ENCODE assay signal across 31 cellular contexts in the genomic region with DNA sequence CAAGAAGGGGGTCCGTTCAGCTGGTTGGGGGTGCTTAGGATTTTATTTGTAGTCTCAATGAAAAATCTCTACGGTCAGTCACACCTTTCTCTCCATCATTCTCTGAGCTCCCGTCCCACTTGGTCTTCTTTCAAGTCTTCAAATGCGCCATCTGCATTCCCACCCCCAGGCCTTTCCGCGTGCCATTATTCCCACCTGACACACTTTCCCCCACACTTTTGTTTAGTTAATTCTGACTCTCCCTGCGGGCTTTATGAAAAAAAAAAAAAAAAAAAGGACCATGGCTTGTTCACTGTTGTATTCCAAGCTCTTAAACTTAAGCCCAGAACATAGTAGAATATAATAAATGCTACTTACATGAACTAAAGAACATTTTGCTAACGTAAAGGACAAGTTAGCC. TPM values are rescaled to one million over a fixed set of nuclear protein-coding genes. Genes with fewer than 3 reads are reported as not detected.
"Had no signal": no experiment of that assay in that cellular context is flagged by ENCODE, and none has a peak within 500 bp of the region (broad histone marks: within the 10 kb centered on the region; RNA-seq: fewer than 3 reads in every experiment).

No MANE protein-coding gene starts in this region.

- H3K27ac ChIP-seq: colonic mucosa, epithelial cell of prostate, esophagus squamous epithelium, gastrocnemius medialis, heart right ventricle, left lung had no signal

- ATAC-seq: effector memory CD8-positive, alpha-beta T cell; esophagus mucosa; gastrocnemius medialis; heart right ventricle; left cardiac atrium; left lung; left ventricle myocardium superior; mucosa of descending colon had no signal

- H3K9me3 ChIP-seq: colonic mucosa, esophagus squamous epithelium, gastrocnemius medialis, mucosa of descending colon had no signal

- H3K27me3 ChIP-seq: colonic mucosa, esophagus squamous epithelium, gastrocnemius medialis, heart right ventricle, left lung had no signal

- H3K4me1 ChIP-seq: colonic mucosa, esophagus squamous epithelium, gastrocnemius medialis, heart right ventricle, left lung had no signal

- H3K36me3 ChIP-seq: colonic mucosa, esophagus squamous epithelium, gastrocnemius medialis, heart right ventricle, left lung had no signal

- DNase-seq: colonic mucosa; cortex of kidney; effector CD8-positive, alpha-beta T cell; effector memory CD8-positive, alpha-beta T cell; endodermal cell; erythroblast; esophagus squamous epithelium; foreskin fibroblast; foreskin melanocyte; gastrocnemius medialis; glutamatergic neuron; head of caudate nucleus; heart right ventricle; hippocampal formation; left cardiac atrium; left lung; left ventricle myocardium superior; mesenchymal stem cell; mucosa of descending colon had no signal

- H3K4me3 ChIP-seq: colonic mucosa, esophagus squamous epithelium, gastrocnemius medialis, heart right ventricle, left lung, lung, mucosa of descending colon had no signal

RNA-seq across cellular contexts. Expression of a gene that starts 11.7 kb away (rescaled TPM):
- total RNA-seq: chondrocyte, colonic mucosa, dermis microvascular lymphatic vessel endothelial cell, endodermal cell, esophagus mucosa, esophagus squamous epithelium, gastrocnemius medialis, glomerular endothelial cell, heart right ventricle, kidney epithelial cell, left cardiac atrium, left lung, left ventricle myocardium superior, lower leg skin, lung, mesenteric fat pad, mesothelial cell of epicardium, mucosa of descending colon, myocyte had no signal
- polyA plus RNA-seq: heart right ventricle, keratinocyte, lung had no signal

RNA-seq across cellular contexts. Expression of a gene that starts 22.9 kb away (rescaled TPM):
- total RNA-seq: chondrocyte, colonic mucosa, dermis microvascular lymphatic vessel endothelial cell, endodermal cell, esophagus mucosa, esophagus squamous epithelium, gastrocnemius medialis, glomerular endothelial cell, heart right ventricle, kidney epithelial cell, left cardiac atrium, left lung, left ventricle myocardium superior, lung, mesenteric fat pad, mesothelial cell of epicardium, mucosa of descending colon, myocyte had no signal
- polyA plus RNA-seq: heart right ventricle, keratinocyte, lung had no signal

RNA-seq across cellular contexts. Expression of a gene that starts 34.9 kb away (rescaled TPM):
- total RNA-seq: chondrocyte, colonic mucosa, dermis microvascular lymphatic vessel endothelial cell, endodermal cell, esophagus mucosa, esophagus squamous epithelium, gastrocnemius medialis, glomerular endothelial cell, heart right ventricle, kidney epithelial cell, left cardiac atrium, left lung, left ventricle myocardium superior, lower leg skin, lung, mesenteric fat pad, mesothelial cell of epicardium, mucosa of descending colon, myocyte had no signal
- polyA plus RNA-seq: heart right ventricle, keratinocyte, lung had no signal

RNA-seq across cellular contexts. Expression of a gene that starts 53.3 kb away (rescaled TPM):
- total RNA-seq: chondrocyte, colonic mucosa, dermis microvascular lymphatic vessel endothelial cell, endodermal cell, esophagus mucosa, esophagus squamous epithelium, gastrocnemius medialis, glomerular endothelial cell, heart right ventricle, kidney epithelial cell, left cardiac atrium, left lung, left ventricle myocardium superior, lower leg skin, lung, mesenteric fat pad, mesothelial cell of epicardium, mucosa of descending colon, myocyte had no signal
- polyA plus RNA-seq: heart right ventricle, keratinocyte, lung had no signal
